Comparison of ENCODE assay signal across 8 cellular contexts in genomic region chr1:81549588-81550127, GRCh38.
DNase-seq lines count a peak whose midpoint lies in the region; ATAC-seq and TF ChIP-seq lines count a peak whose summit lies in the region.

No MANE protein-coding gene starts in this region.

- H3K4me1 Mint-ChIP-seq in activated CD4-positive, alpha-beta T cell treated with anti-CD3 and anti-CD28 coated beads, Interleukin-2, amount 10 ng/mL, durations not matched to agents 7 days and 5 days: peaks cover 6% of the 10 kb centered on the region

- WGBS in lower leg skin, 2 donors: 13 to 30% methylated on average over 1 of the region's 1 CpG

- DNase-seq in AG09309 (ENCODE audit: low read depth) (peak; percentile 14), NCI-H2227 (lab: John Stamatoyannopoulos, UW; ENCODE audit: unreplicated experiment) (peak; percentile 45), choroid plexus epithelial cell (ENCODE audit: low read depth) (peak; percentile 74), mucosa of gallbladder (ENCODE audit: low spot score) (peak; percentile 15), lower leg skin (ENCODE audit: low spot score in 2 of 2) (no peak)
- DNase-seq in activated CD4-positive, alpha-beta T cell treated with anti-CD3 and anti-CD28 coated beads, Interleukin-2, amount 10 ng/mL, durations not matched to agents 7 days and 5 days: no peak

- TF ChIP-seq POLR2A in lower leg skin (IDR thresholded peaks at IDR 0.05): no peak

- peak; percentile 35 for ATAC-seq in GM19025 (IDR thresholded peaks at IDR 0.05; ENCODE audit: low read depth, unreplicated experiment)
- ATAC-seq in HG03095 (IDR thresholded peaks at IDR 0.05; ENCODE audit: unreplicated experiment): peak; percentile 42

- H3K27me3 Mint-ChIP-seq in activated CD4-positive, alpha-beta T cell treated with anti-CD3 and anti-CD28 coated beads, Interleukin-2, amount 10 ng/mL, durations not matched to agents 7 days and 5 days: no peaks in the 10 kb centered on the region

- no peaks in the 10 kb centered on the region for H3K9me3 Mint-ChIP-seq in activated CD4-positive, alpha-beta T cell treated with anti-CD3 and anti-CD28 coated beads, Interleukin-2, amount 10 ng/mL, durations not matched to agents 7 days and 5 days

- intact Hi-C loops in lower leg skin (cut with DNase I; ENCODE audit: low total_unique reads): no loop called here

- POLR2A ChIA-PET in activated CD4-positive, alpha-beta T cell treated with anti-CD3 and anti-CD28 coated beads, Interleukin-2, amount 10 ng/mL, durations not matched to agents 7 days and 5 days (lab: Charles Lee): no interaction called here

- CTCF ChIA-PET in activated CD4-positive, alpha-beta T cell treated with anti-CD3 and anti-CD28 coated beads, Interleukin-2, amount 10 ng/mL, durations not matched to agents 7 days and 5 days (lab: Charles Lee): no interaction called here

- TF ChIP-seq CTCF in AG09309 (IDR thresholded peaks at IDR 0.05; ENCODE audit: control insufficient read depth, insufficient read depth, low read depth, low read length, missing control alignments) (peak; percentile 64), choroid plexus epithelial cell (conservative IDR thresholded peaks at IDR 0.05; ENCODE audit: low read depth, low read length) (peak; percentile 64), lower leg skin (IDR thresholded peaks at IDR 0.05) (no peak)

- H3K36me3 Mint-ChIP-seq in activated CD4-positive, alpha-beta T cell treated with anti-CD3 and anti-CD28 coated beads, Interleukin-2, amount 10 ng/mL, durations not matched to agents 7 days and 5 days (ENCODE audit: low read depth): no peaks in the 10 kb centered on the region

- no peak overlapping the region for H3K27ac Mint-ChIP-seq in activated CD4-positive, alpha-beta T cell treated with anti-CD3 and anti-CD28 coated beads, Interleukin-2, amount 10 ng/mL, durations not matched to agents 7 days and 5 days

- H3K4me3 ChIP-seq in AG09309 (ENCODE audit: control insufficient read depth, low read depth, low read length) (no peak overlapping the region), choroid plexus epithelial cell (ENCODE audit: low read depth, low read length) (no peak overlapping the region), lower leg skin (ENCODE audit: low read depth, poor library complexity, severe bottlenecking) (no peak overlapping the region)

- no peak overlapping the region for H3K4me3 Mint-ChIP-seq in activated CD4-positive, alpha-beta T cell treated with anti-CD3 and anti-CD28 coated beads, Interleukin-2, amount 10 ng/mL, durations not matched to agents 7 days and 5 days

Comparison
In these comparisons a context has a peak if more than half of its experiments do, and no peak if none do; other contexts are left out.
1. DNase-seq: peak in AG09309 (single experiment), NCI-H2227 (single experiment), choroid plexus epithelial cell (single experiment) and mucosa of gallbladder (single experiment); none in activated CD4-positive, alpha-beta T cell treated with anti-CD3 and anti-CD28 coated beads, Interleukin-2, amount 10 ng/mL, durations not matched to agents 7 days and 5 days (single experiment) and lower leg skin (0 of 2).
2. CTCF ChIP-seq: peak in AG09309 (single experiment) and choroid plexus epithelial cell (single experiment); none in lower leg skin (0 of 3).